ENCODE assay signal across 18 cellular contexts in the genomic region with DNA sequence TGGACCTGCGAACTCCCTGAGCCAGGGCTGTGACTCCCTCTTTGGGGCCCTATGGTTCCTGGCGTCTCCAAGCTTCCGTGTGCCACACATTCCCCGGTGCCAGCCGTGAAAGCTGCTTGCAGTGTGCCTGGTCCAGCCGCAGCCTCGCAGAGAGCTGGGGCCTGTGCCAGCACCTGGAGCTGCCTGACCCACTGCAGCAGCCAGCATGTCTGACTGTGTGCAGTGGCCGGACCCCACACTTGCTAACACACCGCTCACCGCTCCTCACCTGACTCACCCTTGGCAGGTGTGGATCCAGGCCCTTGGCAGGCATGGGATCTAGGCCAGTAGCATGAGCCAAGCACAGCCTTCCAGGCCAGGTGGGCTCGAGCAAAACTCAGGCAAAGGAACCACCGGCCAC.
DNase-seq lines count a peak whose midpoint lies in the region; ATAC-seq and TF ChIP-seq lines count a peak whose summit lies in the region.
"Had no signal": no experiment of that assay in that cellular context is flagged by ENCODE, and none has a peak within 500 bp of the region (broad histone marks: within the 10 kb centered on the region; RNA-seq: fewer than 3 reads in every experiment).

No MANE protein-coding gene starts in this region.

- H3K9me3 Mint-ChIP-seq in chondrocyte (ENCODE audit: low read depth): peaks cover 7% of the 10 kb centered on the region
- no peaks in the 10 kb centered on the region for H3K9me3 Mint-ChIP-seq in neural progenitor cell

- no peaks in the 10 kb centered on the region for H4K20me1 ChIP-seq in neural progenitor cell (ENCODE audit: low read depth)

- H3K4me3 Mint-ChIP-seq in chondrocyte (ENCODE audit: unreplicated experiment) (no peak overlapping the region), neural progenitor cell (no peak overlapping the region)
- H3K4me3 Mint-ChIP-seq: CD14-positive monocyte; CD8-positive, alpha-beta T cell; GM23338 had no signal

- no peaks in the 10 kb centered on the region for H3F3A ChIP-seq in neural progenitor cell (ENCODE audit: low read depth)

- H3K36me3 Mint-ChIP-seq in chondrocyte (ENCODE audit: low read depth) (no peaks in the 10 kb centered on the region), neural progenitor cell (no peaks in the 10 kb centered on the region)
- H3K36me3 Mint-ChIP-seq: CD14-positive monocyte; CD8-positive, alpha-beta T cell had no signal

- no peak overlapping the region for H3K27ac Mint-ChIP-seq in chondrocyte (ENCODE audit: unreplicated experiment)
- H3K27ac Mint-ChIP-seq in neural progenitor cell: peak overlapping the region; percentile 53
- H3K27ac Mint-ChIP-seq: CD14-positive monocyte; CD8-positive, alpha-beta T cell; GM23338 had no signal

- H3K4me3 ChIP-seq in heart left ventricle (no peak overlapping the region), neural progenitor cell (no peak overlapping the region), spleen (no peak overlapping the region)
- H3K4me3 ChIP-seq: GM23338, HAP-1 had no signal

- no peaks in the 10 kb centered on the region for H3K4me1 ChIP-seq in heart left ventricle
- H3K4me1 ChIP-seq in neural progenitor cell: peaks cover 6% of the 10 kb centered on the region
- no peaks in the 10 kb centered on the region for H3K4me1 ChIP-seq in spleen
- H3K4me1 ChIP-seq: HAP-1 had no signal

- peaks cover 0 to 9% (median 0%) of the 10 kb centered on the region in 12 donors for H3K9me3 ChIP-seq in heart left ventricle
- no peaks in the 10 kb centered on the region for H3K9me3 ChIP-seq in neural progenitor cell (ENCODE audit: low read depth)
- peaks cover 0 to 19% (median 0%) of the 10 kb centered on the region in 8 donors for H3K9me3 ChIP-seq in spleen
- H3K9me3 ChIP-seq: HAP-1 had no signal

- no peaks in the 10 kb centered on the region for H3K27me3 Mint-ChIP-seq in chondrocyte (ENCODE audit: low read depth)
- no peaks in the 10 kb centered on the region for H3K27me3 Mint-ChIP-seq in neural progenitor cell (ENCODE audit: insufficient read depth, low read depth)

- no peak for TF ChIP-seq CTCF in heart left ventricle (IDR thresholded peaks at IDR 0.05)
- no peak for TF ChIP-seq CTCF in chondrocyte (IDR thresholded peaks at IDR 0.05)
- no peak for TF ChIP-seq CTCF in neural progenitor cell (IDR thresholded peaks at IDR 0.05)
- no peak for TF ChIP-seq CTCF in spleen (IDR thresholded peaks at IDR 0.05 in 8 of 11, conservative IDR thresholded peaks at IDR 0.05 in 3 of 11)

- H3K27ac ChIP-seq in heart left ventricle (no peak overlapping the region), neural progenitor cell (no peak overlapping the region), spleen (no peak overlapping the region)
- H3K27ac ChIP-seq: 22Rv1 had no signal

- no peak overlapping the region for H2AFZ ChIP-seq in neural progenitor cell (replicated peaks)

- H3K27me3 ChIP-seq in heart left ventricle (no peaks in the 10 kb centered on the region), neural progenitor cell (no peaks in the 10 kb centered on the region), spleen (replicated peaks in 1 of 7) (no peaks in the 10 kb centered on the region)

- ATAC-seq in Right ventricle myocardium inferior (no peak), heart left ventricle (no peak), SK-N-SH treated with all-trans-retinoic acid at 6 μM for 48 hours (no peak)
- ATAC-seq: CD8-positive, alpha-beta T cell; GM23338 had no signal

- H3K9ac ChIP-seq in neural progenitor cell: no peak overlapping the region

- H3K36me3 ChIP-seq in heart left ventricle (no peaks in the 10 kb centered on the region), neural progenitor cell (no peaks in the 10 kb centered on the region), spleen (no peaks in the 10 kb centered on the region)
- H3K36me3 ChIP-seq: HAP-1 had no signal

- no peaks in the 10 kb centered on the region for H3K79me2 ChIP-seq in neural progenitor cell (ENCODE audit: low read depth)

- intact Hi-C loops in Right ventricle myocardium inferior (cut with DNase I): no loop called here
- intact Hi-C loops in heart left ventricle (cut with DNase I): no loop called here
- intact Hi-C loops in spleen (cut with DNase I; ENCODE audit: low total_unique reads): no loop called here

- WGBS in heart left ventricle, 4 donors: 83 to 89% (median 88%) methylated on average over 12 of the region's 12 CpGs
- 83 to 92% (median 91%) methylated on average over 3 to 12 of the region's 12 CpGs for WGBS in spleen, 5 donors

- H3K4me1 Mint-ChIP-seq in chondrocyte (ENCODE audit: low read depth) (peaks cover 3% of the 10 kb centered on the region), neural progenitor cell (peaks cover 17% of the 10 kb centered on the region)
- H3K4me1 Mint-ChIP-seq: CD14-positive monocyte, GM23338 had no signal

- TF ChIP-seq POLR2A in heart left ventricle (IDR thresholded peaks at IDR 0.05): no peak
- no peak for TF ChIP-seq POLR2A in spleen (IDR thresholded peaks at IDR 0.05)

- DNase-seq in Right ventricle myocardium inferior (ENCODE audit: missing footprints): peak; percentile 40
- no peak for DNase-seq in heart left ventricle
- DNase-seq in chondrocyte (ENCODE audit: low spot score): peak; percentile 90
- DNase-seq in neural progenitor cell (ENCODE audit: low spot score): no peak
- DNase-seq in SHP77 treated with DMSO at 0.1 percent for 48 hours (lab: John Stamatoyannopoulos, UW): no peak
- no peak for DNase-seq in NCI-H2196 (lab: John Stamatoyannopoulos, UW; ENCODE audit: unreplicated experiment)
- DNase-seq in spleen: no peak
- DNase-seq: CD8-positive, alpha-beta T cell; COR-L47; DMS153; DMS79 treated with DMSO at 0.1 percent for 48 hours; EL; GDM1 had no signal

- H3K4me2 ChIP-seq in neural progenitor cell: no peak overlapping the region
- H3K4me2 ChIP-seq: GM23338 had no signal

TF ChIP-seq in SK-N-SH treated with all-trans-retinoic acid at 6 μM for 48 hours, 23 proteins besides CTCF, POLR2A, EP300 and RAD21 (continues in another document):
- TF ChIP-seq, protein P1, sequence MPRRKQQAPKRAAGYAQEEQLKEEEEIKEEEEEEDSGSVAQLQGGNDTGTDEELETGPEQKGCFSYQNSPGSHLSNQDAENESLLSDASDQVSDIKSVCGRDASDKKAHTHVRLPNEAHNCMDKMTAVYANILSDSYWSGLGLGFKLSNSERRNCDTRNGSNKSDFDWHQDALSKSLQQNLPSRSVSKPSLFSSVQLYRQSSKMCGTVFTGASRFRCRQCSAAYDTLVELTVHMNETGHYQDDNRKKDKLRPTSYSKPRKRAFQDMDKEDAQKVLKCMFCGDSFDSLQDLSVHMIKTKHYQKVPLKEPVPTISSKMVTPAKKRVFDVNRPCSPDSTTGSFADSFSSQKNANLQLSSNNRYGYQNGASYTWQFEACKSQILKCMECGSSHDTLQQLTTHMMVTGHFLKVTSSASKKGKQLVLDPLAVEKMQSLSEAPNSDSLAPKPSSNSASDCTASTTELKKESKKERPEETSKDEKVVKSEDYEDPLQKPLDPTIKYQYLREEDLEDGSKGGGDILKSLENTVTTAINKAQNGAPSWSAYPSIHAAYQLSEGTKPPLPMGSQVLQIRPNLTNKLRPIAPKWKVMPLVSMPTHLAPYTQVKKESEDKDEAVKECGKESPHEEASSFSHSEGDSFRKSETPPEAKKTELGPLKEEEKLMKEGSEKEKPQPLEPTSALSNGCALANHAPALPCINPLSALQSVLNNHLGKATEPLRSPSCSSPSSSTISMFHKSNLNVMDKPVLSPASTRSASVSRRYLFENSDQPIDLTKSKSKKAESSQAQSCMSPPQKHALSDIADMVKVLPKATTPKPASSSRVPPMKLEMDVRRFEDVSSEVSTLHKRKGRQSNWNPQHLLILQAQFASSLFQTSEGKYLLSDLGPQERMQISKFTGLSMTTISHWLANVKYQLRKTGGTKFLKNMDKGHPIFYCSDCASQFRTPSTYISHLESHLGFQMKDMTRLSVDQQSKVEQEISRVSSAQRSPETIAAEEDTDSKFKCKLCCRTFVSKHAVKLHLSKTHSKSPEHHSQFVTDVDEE (CRISPR knock-in tag; IDR thresholded peaks at IDR 0.05): no peak
- TF ChIP-seq BACH2 (CRISPR knock-in tag; IDR thresholded peaks at IDR 0.05; ENCODE audit: borderline replicate concordance) (no peak), ZNF8 (CRISPR knock-in tag; IDR thresholded peaks at IDR 0.05) (no peak), ZC3H10 (CRISPR knock-in tag; IDR thresholded peaks at IDR 0.05) (no peak), PPARA (CRISPR knock-in tag; IDR thresholded peaks at IDR 0.05; ENCODE audit: borderline replicate concordance) (no peak), ISL1 (CRISPR knock-in tag; IDR thresholded peaks at IDR 0.05) (no peak), TCF4 (CRISPR knock-in tag; IDR thresholded peaks at IDR 0.05; ENCODE audit: borderline replicate concordance) (no peak), ZNF565 (CRISPR knock-in tag; conservative IDR thresholded peaks at IDR 0.05; ENCODE audit: low read depth) (no peak), ARNTL (CRISPR knock-in tag; IDR thresholded peaks at IDR 0.05; ENCODE audit: borderline replicate concordance, low read depth) (no peak), SNAI2 (CRISPR knock-in tag; IDR thresholded peaks at IDR 0.05) (no peak), OSR1 (CRISPR knock-in tag; IDR thresholded peaks at IDR 0.05) (no peak), RARB (CRISPR knock-in tag; IDR thresholded peaks at IDR 0.05) (no peak)
- TF ChIP-seq, protein P2, sequence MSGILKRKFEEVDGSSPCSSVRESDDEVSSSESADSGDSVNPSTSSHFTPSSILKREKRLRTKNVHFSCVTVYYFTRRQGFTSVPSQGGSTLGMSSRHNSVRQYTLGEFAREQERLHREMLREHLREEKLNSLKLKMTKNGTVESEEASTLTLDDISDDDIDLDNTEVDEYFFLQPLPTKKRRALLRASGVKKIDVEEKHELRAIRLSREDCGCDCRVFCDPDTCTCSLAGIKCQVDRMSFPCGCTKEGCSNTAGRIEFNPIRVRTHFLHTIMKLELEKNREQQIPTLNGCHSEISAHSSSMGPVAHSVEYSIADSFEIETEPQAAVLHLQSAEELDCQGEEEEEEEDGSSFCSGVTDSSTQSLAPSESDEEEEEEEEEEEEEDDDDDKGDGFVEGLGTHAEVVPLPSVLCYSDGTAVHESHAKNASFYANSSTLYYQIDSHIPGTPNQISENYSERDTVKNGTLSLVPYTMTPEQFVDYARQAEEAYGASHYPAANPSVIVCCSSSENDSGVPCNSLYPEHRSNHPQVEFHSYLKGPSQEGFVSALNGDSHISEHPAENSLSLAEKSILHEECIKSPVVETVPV (CRISPR knock-in tag; IDR thresholded peaks at IDR 0.05): no peak
- TF ChIP-seq, protein P3, sequence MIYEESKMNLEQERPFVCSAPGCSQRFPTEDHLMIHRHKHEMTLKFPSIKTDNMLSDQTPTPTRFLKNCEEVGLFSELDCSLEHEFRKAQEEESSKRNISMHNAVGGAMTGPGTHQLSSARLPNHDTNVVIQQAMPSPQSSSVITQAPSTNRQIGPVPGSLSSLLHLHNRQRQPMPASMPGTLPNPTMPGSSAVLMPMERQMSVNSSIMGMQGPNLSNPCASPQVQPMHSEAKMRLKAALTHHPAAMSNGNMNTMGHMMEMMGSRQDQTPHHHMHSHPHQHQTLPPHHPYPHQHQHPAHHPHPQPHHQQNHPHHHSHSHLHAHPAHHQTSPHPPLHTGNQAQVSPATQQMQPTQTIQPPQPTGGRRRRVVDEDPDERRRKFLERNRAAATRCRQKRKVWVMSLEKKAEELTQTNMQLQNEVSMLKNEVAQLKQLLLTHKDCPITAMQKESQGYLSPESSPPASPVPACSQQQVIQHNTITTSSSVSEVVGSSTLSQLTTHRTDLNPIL (CRISPR knock-in tag; IDR thresholded peaks at IDR 0.05; ENCODE audit: low read depth): no peak

Comparison
In these comparisons a context has a peak if more than half of its experiments do, and no peak if none do; other contexts are left out.
1. DNase-seq: peak in Right ventricle myocardium inferior (single experiment) and chondrocyte (single experiment); none in heart left ventricle (0 of 5), neural progenitor cell (single experiment), SHP77 treated with DMSO at 0.1 percent for 48 hours (single experiment), NCI-H2196 (single experiment) and spleen (single experiment).